In genomic region chr17:73231841-73232586, GRCh38 we compare ENCODE assay signal across 1 cellular context.
TF ChIP-seq lines count a peak whose summit lies in the region.

No MANE protein-coding gene starts in this region.

TF ChIP-seq in K562, 482 proteins besides CTCF, POLR2A, EP300 and RAD21 (continued from another document):
- TF ChIP-seq ARID3B (CRISPR knock-in tag; IDR thresholded peaks at IDR 0.05; ENCODE audit: borderline replicate concordance): no peak
- TF ChIP-seq ZNF280B (CRISPR knock-in tag; IDR thresholded peaks at IDR 0.05): no peak
- TF ChIP-seq XRCC4 (IDR thresholded peaks at IDR 0.05; ENCODE audit: extremely low read depth, insufficient read depth, insufficient read length): no peak
